In the genomic region with DNA sequence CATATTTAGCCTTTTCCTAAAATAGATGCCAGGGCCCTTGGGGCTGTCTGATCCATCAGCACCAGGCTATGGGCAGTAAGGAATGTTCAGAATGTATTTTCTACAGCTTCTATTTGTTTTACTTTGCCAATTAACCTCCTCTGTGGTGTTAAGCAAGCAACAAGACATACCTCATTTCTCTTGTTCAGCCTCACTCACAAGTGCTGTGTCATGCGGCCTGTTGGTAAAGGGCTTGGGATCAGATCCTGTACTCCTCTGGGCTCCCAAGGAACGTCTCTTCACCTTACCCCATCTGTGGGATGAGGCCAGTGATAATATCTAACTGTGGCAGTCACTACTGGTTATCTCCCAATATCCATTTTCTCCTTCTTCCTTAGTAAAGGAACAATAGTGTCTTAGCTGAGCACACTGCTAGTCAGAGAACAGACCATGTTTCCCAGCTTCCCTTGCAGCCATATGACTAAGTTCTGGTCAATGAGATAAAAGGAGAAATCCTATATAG, we compare ENCODE assay signal across 14 cellular contexts. TPM values are rescaled to one million over a fixed set of nuclear protein-coding genes. Genes with fewer than 3 reads are reported as not detected.
DNase-seq lines count a peak whose midpoint lies in the region; ATAC-seq, FAIRE-seq and TF ChIP-seq lines count a peak whose summit lies in the region.
"Had no signal": no experiment of that assay in that cellular context is flagged by ENCODE, and none has a peak within 500 bp of the region (broad histone marks: within the 10 kb centered on the region; RNA-seq: fewer than 3 reads in every experiment).

No MANE protein-coding gene starts in this region.

- no peak for TF ChIP-seq POLR2A in erythroblast (IDR thresholded peaks at IDR 0.05; ENCODE audit: low read length)

- H3K9me3 ChIP-seq in AG04450 (ENCODE audit: control insufficient read depth, insufficient read depth, low read length), result no peaks in the 10 kb centered on the region
- peaks cover 6% of the 10 kb centered on the region for H3K9me3 ChIP-seq in mesodermal cell (ENCODE audit: control insufficient read depth, low read length)

- 90% methylated on average over 2 of the region's 2 CpGs; no CpG with 5 or more reads in 1 of the 2 experiments for WGBS in mesodermal cell (ENCODE audit: insufficient coverage in 2 of 2), 2 experiments

- DNase-seq in AG04450 (ENCODE audit: low read depth, low spot score), result no peak
- DNase-seq in OCI-M1 (lab: John Stamatoyannopoulos, UW), result peak; percentile 71
- DNase-seq in erythroblast (lab: John Stamatoyannopoulos, UW), result peak; percentile 20 to 22
- no peak for DNase-seq in GM19239 (ENCODE audit: insufficient read length, low spot score)
- DNase-seq: activated CD8-positive, alpha-beta memory T cell treated with anti-CD3 and anti-CD28 coated beads, Interleukin-2, amount 10 ng/mL, durations not matched to agents 7 days and 5 days; NCI-H1436; stimulated activated naive B cell treated with anti-CD40 and anti-IgM and Interleukin-4, amounts not matched to agents 10 μg/mL and 1 μg/mL and 100 μg/mL, for 72 hours had no signal

- peaks cover 32% of the 10 kb centered on the region for H3K4me1 ChIP-seq in mesodermal cell (ENCODE audit: control insufficient read depth, insufficient read depth, low read length, poor library complexity, severe bottlenecking)

- POLR2A ChIA-PET in AG04450 (lab: Yijun Ruan, JAX), result interaction anchor here (1.3 kb wide), 1 partner anchor 19 kb away, joined by 6 read pairs; no protein-coding TSS in a partner anchor

- ATAC-seq in HG03039 (IDR thresholded peaks at IDR 0.05; ENCODE audit: unreplicated experiment), result no peak
- ATAC-seq in HG03045 (IDR thresholded peaks at IDR 0.05; ENCODE audit: unreplicated experiment), result no peak
- ATAC-seq in HG03571 (IDR thresholded peaks at IDR 0.05; ENCODE audit: unreplicated experiment), result no peak
- ATAC-seq: activated CD8-positive, alpha-beta memory T cell treated with anti-CD3 and anti-CD28 coated beads, Interleukin-2, amount 10 ng/mL, durations not matched to agents 7 days and 5 days; stimulated activated naive B cell treated with anti-CD40 and anti-IgM and Interleukin-4, amounts not matched to agents 10 μg/mL and 1 μg/mL and 100 μg/mL, for 72 hours had no signal

- no peaks in the 10 kb centered on the region for H3K27me3 ChIP-seq in AG04450 (ENCODE audit: control insufficient read depth, insufficient read depth, low read length)

- H3K4me3 ChIP-seq in AG04450 (ENCODE audit: low read depth, low read length) (no peak overlapping the region), mesodermal cell (ENCODE audit: extremely low read depth, insufficient read depth, low read length, poor library complexity, severe bottlenecking) (no peak overlapping the region)
- H3K4me3 ChIP-seq: skin epidermis had no signal

- no peak for TF ChIP-seq CTCF in AG04450 (IDR thresholded peaks at IDR 0.05; ENCODE audit: low read depth, low read length)

- FAIRE-seq in GM19239 (lab: Jason Lieb, UNC), result no peak
- FAIRE-seq: islet of Langerhans had no signal

- CTCF ChIA-PET in AG04450 (lab: Charles Lee), result interaction anchor here (1.6 kb wide), 1 partner anchor 22 kb away, joined by 4 read pairs; no protein-coding TSS in a partner anchor

- H3K27ac ChIP-seq in AG04450 (ENCODE audit: low read depth, low read length), result peak overlapping the region; percentile 77
- peak overlapping the region; percentile 89 for H3K27ac ChIP-seq in mesodermal cell (ENCODE audit: low read depth, low read length, severe bottlenecking)
- H3K27ac ChIP-seq: C4-2B had no signal

- no peaks in the 10 kb centered on the region for H3K36me3 ChIP-seq in mesodermal cell (ENCODE audit: control insufficient read depth, insufficient read depth, low read length)

RNA-seq across cellular contexts. Expression of gene DSTN, which starts 7.0 kb away (rescaled TPM):
- 318 and 414 TPM in 2 replicates for polyA plus RNA-seq in AG04450 (2011; rRNA removed)
- polyA minus RNA-seq in AG04450 (2011; rRNA and poly(A)+ RNA removed), result 27.3 and 48.9 TPM in 2 replicates
- 506 TPM for polyA plus RNA-seq in mesodermal cell (2013, experiment 1 of 2)
- polyA plus RNA-seq in mesodermal cell (2013, experiment 2 of 2), result 508 TPM

RNA-seq across cellular contexts. Expression of gene BFSP1, which starts 31.7 kb away (rescaled TPM):
- 2.3 and 2.9 TPM in 2 replicates for polyA plus RNA-seq in AG04450 (2011; rRNA removed)
- polyA minus RNA-seq in AG04450 (2011; rRNA and poly(A)+ RNA removed), result 1.5 and 1.8 TPM in 2 replicates
- 5.2 TPM for polyA plus RNA-seq in mesodermal cell (2013, experiment 1 of 2)
- 5.0 TPM for polyA plus RNA-seq in mesodermal cell (2013, experiment 2 of 2)

Comparison
In these comparisons a context has a peak if more than half of its experiments do, and no peak if none do; other contexts are left out.
1. DNase-seq: peak in OCI-M1 (single experiment) and erythroblast (2 of 2); none in AG04450 (single experiment) and GM19239 (single experiment).